Comparison of ENCODE assay signal across 8 cellular contexts in the genomic region with DNA sequence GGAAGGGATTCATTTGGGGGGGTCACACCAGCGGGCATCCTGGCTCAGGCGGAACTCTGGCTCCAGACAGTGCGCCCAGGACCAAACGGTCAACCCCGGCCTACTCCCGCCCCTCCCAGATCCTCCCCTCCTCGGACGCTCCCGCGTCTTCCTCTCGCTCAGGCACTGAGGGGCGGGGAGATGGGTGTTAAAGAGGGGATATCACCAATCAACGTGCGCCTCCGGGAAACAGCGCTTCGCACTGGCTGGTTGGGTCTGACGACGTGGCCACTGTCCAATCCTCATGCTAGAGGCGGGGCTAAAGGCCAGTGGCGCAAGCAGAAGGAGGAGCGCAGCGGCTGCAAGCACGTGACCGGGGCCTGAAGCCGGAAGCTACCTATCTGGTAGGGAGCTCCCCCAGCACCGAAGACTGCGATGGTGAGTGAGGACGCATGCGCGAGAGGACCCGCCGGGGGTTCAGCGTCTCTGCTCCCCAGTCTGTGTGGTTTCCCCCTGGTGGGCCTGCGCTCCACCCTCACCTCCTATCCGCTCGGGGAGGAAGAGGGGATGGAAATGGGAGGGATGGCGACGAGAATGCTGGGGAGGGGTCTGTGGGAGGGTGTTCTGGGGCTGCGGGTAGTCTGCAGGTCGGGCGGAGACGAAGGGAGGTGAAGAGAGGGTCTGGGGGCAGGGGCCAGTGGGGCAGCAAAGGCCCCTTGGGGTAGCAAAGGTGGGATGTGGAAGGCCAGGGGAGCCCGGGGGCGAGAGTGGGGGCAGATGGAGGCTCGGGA. TPM values are rescaled to one million over a fixed set of nuclear protein-coding genes. Genes with fewer than 3 reads are reported as not detected.
DNase-seq lines count a peak whose midpoint lies in the region; ATAC-seq, FAIRE-seq and TF ChIP-seq lines count a peak whose summit lies in the region.

A gene (plus strand): TSS at position 360 of the 770 bp plus-strand sequence. CDS start 55 bp downstream, at position 415.

- peak; percentile 96 for ATAC-seq in GM19397 (IDR thresholded peaks at IDR 0.05; ENCODE audit: unreplicated experiment)
- ATAC-seq in HG03571 (IDR thresholded peaks at IDR 0.05; ENCODE audit: unreplicated experiment): peak; percentile 98
- peak; percentile 98 for ATAC-seq in HepG2

- DNase-seq in CD1c-positive myeloid dendritic cell (ENCODE audit: extremely low spot score): peak; percentile 98
- peak; percentile 100 for DNase-seq in NCI-H82 (lab: John Stamatoyannopoulos, UW)
- DNase-seq in activated CD4-positive, alpha-beta T cell treated with anti-CD3 and anti-CD28 coated beads, Interleukin-2, amount 50 U/mL, for 48 hours: peak; percentile 98 to 99
- peak; percentile 99 for DNase-seq in dermis blood vessel endothelial cell
- peak; percentile 98 for DNase-seq in HepG2 (ENCODE audit: low spot score)
- DNase-seq in stimulated activated CD4-positive, alpha-beta T cell treated with anti-CD3 and anti-CD28 coated beads, Interleukin-4, amount 100 ng/mL, for 1 hour: peak; percentile 95

- TF ChIP-seq RAD21 in HepG2 (CRISPR knock-in tag; IDR thresholded peaks at IDR 0.05): no peak

- H3K9ac ChIP-seq in HepG2 (ENCODE audit: insufficient read depth, low read depth, low read length): peak within 1 kb of the TSS; percentile 79

- WGBS in HepG2 (ENCODE audit: low lambda C conversion rate): under 1% methylated on average over 30 of the region's 46 CpGs

- no peaks in the 10 kb centered on the region; the same call in 1 of the 2 replicates for H4K20me1 ChIP-seq in HepG2 (ENCODE audit: insufficient read depth, low read length)

- peak within 1 kb of the TSS; percentile 66 for H2AFZ ChIP-seq in HepG2 (ENCODE audit: low read length)

- CTCF ChIA-PET in HepG2 (lab: Yijun Ruan, JAX; ENCODE audit: low intra/inter-chr PET ratio, low total read pairs): no interaction called here

- TF ChIP-seq CTCF in HepG2 (CRISPR knock-in tag; IDR thresholded peaks at IDR 0.05): no peak

- peak within 1 kb of the TSS; percentile 46 for H3K27ac ChIP-seq in HepG2 (ENCODE audit: extremely low read length, insufficient read depth, low read length)

- peak; percentile 99 for FAIRE-seq in HepG2 (lab: Jason Lieb, UNC)

- POLR2A ChIA-PET in HepG2 (lab: Yijun Ruan, JAX): interaction anchor here (0.6 to 2.3 kb wide), 16 partner anchors 8 to 280 kb away, joined by 3 to 25 read pairs (median 7); a partner anchor contains a TSS

- peak within 1 kb of the TSS; percentile 88 for H3K4me2 ChIP-seq in HepG2 (ENCODE audit: low read depth, low read length)

- TF ChIP-seq EP300 in HepG2 (IDR thresholded peaks at IDR 0.05; ENCODE audit: low read depth in 2 of 2, low read length in 2 of 2) (no peak; a peak in 1 of 4 replicates), HepG2 (CRISPR knock-in tag; IDR thresholded peaks at IDR 0.05; ENCODE audit: borderline replicate concordance) (no peak)

- in situ Hi-C loops in HepG2 (cut with HindIII; ENCODE audit: extremely low pct_ligation_motif_present, low pct_unique_long_range_greater_than_20kb): no loop called here

- no peaks in the 10 kb centered on the region for H3K9me3 ChIP-seq in HepG2 (ENCODE audit: low read length)

- peak within 1 kb of the TSS; percentile 96 to 97 (median 97) for H3K4me3 ChIP-seq in HepG2 (replicated peaks in 1 of 3; ENCODE audit: insufficient read depth in 1 of 3, low read depth in 2 of 3, low read length in 3 of 3)

- H3K36me3 ChIP-seq in HepG2 (replicated peaks in 1 of 2; ENCODE audit: control insufficient read depth in 1 of 2, insufficient read depth in 2 of 2, low read length in 2 of 2): 0 out of 5 replicates have a peak, but pooled peaks cover 0 to 1% of the 10 kb centered on the region in 2 experiments

- H3K79me2 ChIP-seq in HepG2 (ENCODE audit: insufficient read depth, low read length): peaks cover 15% of the 10 kb centered on the region

- no peaks in the 10 kb centered on the region for H3K27me3 ChIP-seq in HepG2 (ENCODE audit: control insufficient read depth in 1 of 2, insufficient read depth in 2 of 2, low read length in 2 of 2)

- no TSS peak for BruUV-seq in HepG2 (replicated peaks; lab: Mats Ljungman, UMichigan)

- intact Hi-C loops in HepG2 (cut with micrococcal nuclease; ENCODE audit: unreplicated experiment): no loop called here

- peaks cover 45% of the 10 kb centered on the region for H3K4me1 ChIP-seq in HepG2 (ENCODE audit: insufficient read depth, low read length)

- TF ChIP-seq POLR2A in HepG2 (IDR thresholded peaks at IDR 0.05; ENCODE audit: insufficient read depth in 1 of 2, low read depth in 2 of 2, low read length in 2 of 2): peak in 1 of 2 experiments; percentile 92

TF ChIP-seq in HepG2, 621 proteins besides CTCF, POLR2A, EP300 and RAD21 (continues in another document):
- TF ChIP-seq ZNF143 (CRISPR knock-in tag; IDR thresholded peaks at IDR 0.05) (0 out of 2 replicates have a peak, but pooled peaks have one; percentile 16), ZNF737 (CRISPR knock-in tag; IDR thresholded peaks at IDR 0.05; ENCODE audit: borderline replicate concordance) (no peak), ZNF331 (CRISPR knock-in tag; IDR thresholded peaks at IDR 0.05) (peak; percentile 33; the same call in 1 of the 2 replicates), SATB2 (CRISPR knock-in tag; IDR thresholded peaks at IDR 0.05) (no peak), CCDC6 (CRISPR knock-in tag; IDR thresholded peaks at IDR 0.05) (no peak; the same call in 1 of the 2 replicates)
- TF ChIP-seq, protein P1, sequence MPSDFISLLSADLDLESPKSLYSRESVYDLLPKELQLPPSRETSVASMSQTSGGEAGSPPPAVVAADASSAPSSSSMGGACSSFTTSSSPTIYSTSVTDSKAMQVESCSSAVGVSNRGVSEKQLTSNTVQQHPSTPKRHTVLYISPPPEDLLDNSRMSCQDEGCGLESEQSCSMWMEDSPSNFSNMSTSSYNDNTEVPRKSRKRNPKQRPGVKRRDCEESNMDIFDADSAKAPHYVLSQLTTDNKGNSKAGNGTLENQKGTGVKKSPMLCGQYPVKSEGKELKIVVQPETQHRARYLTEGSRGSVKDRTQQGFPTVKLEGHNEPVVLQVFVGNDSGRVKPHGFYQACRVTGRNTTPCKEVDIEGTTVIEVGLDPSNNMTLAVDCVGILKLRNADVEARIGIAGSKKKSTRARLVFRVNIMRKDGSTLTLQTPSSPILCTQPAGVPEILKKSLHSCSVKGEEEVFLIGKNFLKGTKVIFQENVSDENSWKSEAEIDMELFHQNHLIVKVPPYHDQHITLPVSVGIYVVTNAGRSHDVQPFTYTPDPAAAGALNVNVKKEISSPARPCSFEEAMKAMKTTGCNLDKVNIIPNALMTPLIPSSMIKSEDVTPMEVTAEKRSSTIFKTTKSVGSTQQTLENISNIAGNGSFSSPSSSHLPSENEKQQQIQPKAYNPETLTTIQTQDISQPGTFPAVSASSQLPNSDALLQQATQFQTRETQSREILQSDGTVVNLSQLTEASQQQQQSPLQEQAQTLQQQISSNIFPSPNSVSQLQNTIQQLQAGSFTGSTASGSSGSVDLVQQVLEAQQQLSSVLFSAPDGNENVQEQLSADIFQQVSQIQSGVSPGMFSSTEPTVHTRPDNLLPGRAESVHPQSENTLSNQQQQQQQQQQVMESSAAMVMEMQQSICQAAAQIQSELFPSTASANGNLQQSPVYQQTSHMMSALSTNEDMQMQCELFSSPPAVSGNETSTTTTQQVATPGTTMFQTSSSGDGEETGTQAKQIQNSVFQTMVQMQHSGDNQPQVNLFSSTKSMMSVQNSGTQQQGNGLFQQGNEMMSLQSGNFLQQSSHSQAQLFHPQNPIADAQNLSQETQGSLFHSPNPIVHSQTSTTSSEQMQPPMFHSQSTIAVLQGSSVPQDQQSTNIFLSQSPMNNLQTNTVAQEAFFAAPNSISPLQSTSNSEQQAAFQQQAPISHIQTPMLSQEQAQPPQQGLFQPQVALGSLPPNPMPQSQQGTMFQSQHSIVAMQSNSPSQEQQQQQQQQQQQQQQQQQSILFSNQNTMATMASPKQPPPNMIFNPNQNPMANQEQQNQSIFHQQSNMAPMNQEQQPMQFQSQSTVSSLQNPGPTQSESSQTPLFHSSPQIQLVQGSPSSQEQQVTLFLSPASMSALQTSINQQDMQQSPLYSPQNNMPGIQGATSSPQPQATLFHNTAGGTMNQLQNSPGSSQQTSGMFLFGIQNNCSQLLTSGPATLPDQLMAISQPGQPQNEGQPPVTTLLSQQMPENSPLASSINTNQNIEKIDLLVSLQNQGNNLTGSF (CRISPR knock-in tag; IDR thresholded peaks at IDR 0.05): no peak
- TF ChIP-seq, protein P2, sequence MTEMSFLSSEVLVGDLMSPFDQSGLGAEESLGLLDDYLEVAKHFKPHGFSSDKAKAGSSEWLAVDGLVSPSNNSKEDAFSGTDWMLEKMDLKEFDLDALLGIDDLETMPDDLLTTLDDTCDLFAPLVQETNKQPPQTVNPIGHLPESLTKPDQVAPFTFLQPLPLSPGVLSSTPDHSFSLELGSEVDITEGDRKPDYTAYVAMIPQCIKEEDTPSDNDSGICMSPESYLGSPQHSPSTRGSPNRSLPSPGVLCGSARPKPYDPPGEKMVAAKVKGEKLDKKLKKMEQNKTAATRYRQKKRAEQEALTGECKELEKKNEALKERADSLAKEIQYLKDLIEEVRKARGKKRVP (CRISPR knock-in tag; IDR thresholded peaks at IDR 0.05): 0 out of 4 replicates have a peak, but pooled peaks of 1 of the 2 experiments have one; percentile 24

RNA-seq across cellular contexts. Expression of the gene that starts here (rescaled TPM):
- total RNA-seq in dermis blood vessel endothelial cell: 55.1 and 133 TPM in 2 replicates
- total RNA-seq in HepG2 (2016; rRNA removed; fragmentation: Illumina TruSeq; extraction: Trizol): 115 and 120 TPM in 2 replicates
- 39.3 and 64.2 TPM in 2 replicates for total RNA-seq in HepG2 (2016; cell fraction: cytosol; rRNA removed; fragmentation: Illumina TruSeq; extraction: Trizol; ENCODE audit: low read depth)
- total RNA-seq in HepG2 (2016; cell fraction: insoluble cytoplasmic fraction; rRNA removed; fragmentation: Illumina TruSeq; extraction: Trizol): 113 and 130 TPM in 2 replicates
- total RNA-seq in HepG2 (2016; cell fraction: membrane; rRNA removed; fragmentation: Illumina TruSeq; extraction: Trizol): 64.6 and 78.5 TPM in 2 replicates
- total RNA-seq in HepG2 (2016; cell fraction: nucleus; rRNA removed; fragmentation: Illumina TruSeq; extraction: Trizol): 43.3 and 51.5 TPM in 2 replicates
- polyA plus RNA-seq in HepG2 (2011; rRNA removed): 111 and 118 TPM in 2 replicates
- polyA plus RNA-seq in HepG2 (2011; cell fraction: cytosol; rRNA removed): 170 and 243 TPM in 2 replicates
- polyA plus RNA-seq in HepG2 (2011; cell fraction: nucleus; rRNA removed): 155 and 156 TPM in 2 replicates
- 58.9 and 63.9 TPM in 2 replicates for polyA plus RNA-seq in HepG2 (2012)
- 44.3 and 58.0 TPM in 2 replicates for polyA plus RNA-seq in HepG2 (2016; cell fraction: cytosol; fragmentation: Illumina TruSeq; extraction: Trizol; ENCODE audit: low read depth)
- 97.2 and 108 TPM in 2 replicates for polyA plus RNA-seq in HepG2 (2016; cell fraction: insoluble cytoplasmic fraction; fragmentation: Illumina TruSeq; extraction: Trizol; ENCODE audit: low read depth)
- polyA plus RNA-seq in HepG2 (2016; cell fraction: membrane; fragmentation: Illumina TruSeq; extraction: Trizol; ENCODE audit: low read depth): 53.6 and 55.9 TPM in 2 replicates
- 100 and 103 TPM in 2 replicates for polyA plus RNA-seq in HepG2 (2016; cell fraction: nucleus; fragmentation: Illumina TruSeq; extraction: Trizol; ENCODE audit: insufficient read depth, low read depth)
- 38.7 and 82.7 TPM in 2 replicates for polyA minus RNA-seq in HepG2 (2011; rRNA and poly(A)+ RNA removed; ENCODE audit: low replicate concordance)
- polyA minus RNA-seq in HepG2 (2011; cell fraction: cytosol; rRNA and poly(A)+ RNA removed): 11.4 and 11.6 TPM in 2 replicates
- 13.3 and 15.4 TPM in 2 replicates for polyA minus RNA-seq in HepG2 (2011; cell fraction: nucleus; rRNA and poly(A)+ RNA removed)

Comparison
In these comparisons a context has a peak if more than half of its experiments do, and no peak if none do; other contexts are left out.
1. Peak in every context shown above with its lines: DNase-seq, ATAC-seq, H3K4me3 ChIP-seq and H3K27ac ChIP-seq.